1 cellular context compared by ENCODE assay signal in genomic region chr15:62415498-62415897, GRCh38.
TF ChIP-seq lines count a peak whose summit lies in the region.

No MANE protein-coding gene starts in this region.

TF ChIP-seq in IMR-90, 13 proteins besides CTCF, POLR2A, EP300 and RAD21 (continued from another document):
- TF ChIP-seq ELK1 (IDR thresholded peaks at IDR 0.05; ENCODE audit: borderline replicate concordance, low read depth, low read length) (no peak), CEBPB (IDR thresholded peaks at IDR 0.05; ENCODE audit: low read depth, low read length) (no peak), RFX5 (IDR thresholded peaks at IDR 0.05; ENCODE audit: low read depth, low read length) (no peak)
